1 cellular context compared by ENCODE assay signal in genomic region chr11:128207861-128208321, GRCh38.
TF ChIP-seq lines count a peak whose summit lies in the region.

No MANE protein-coding gene starts in this region.

TF ChIP-seq in WTC11, 78 proteins besides CTCF, POLR2A, EP300 and RAD21 (continued from another document):
- TF ChIP-seq ATF1 (CRISPR knock-in tag; IDR thresholded peaks at IDR 0.05) (no peak), FOXJ3 (CRISPR knock-in tag; IDR thresholded peaks at IDR 0.05; ENCODE audit: borderline replicate concordance) (no peak), ESRRA (CRISPR knock-in tag; IDR thresholded peaks at IDR 0.05; ENCODE audit: borderline replicate concordance) (no peak), OVOL2 (CRISPR knock-in tag; IDR thresholded peaks at IDR 0.05; ENCODE audit: borderline replicate concordance) (no peak)
